In the genomic region with DNA sequence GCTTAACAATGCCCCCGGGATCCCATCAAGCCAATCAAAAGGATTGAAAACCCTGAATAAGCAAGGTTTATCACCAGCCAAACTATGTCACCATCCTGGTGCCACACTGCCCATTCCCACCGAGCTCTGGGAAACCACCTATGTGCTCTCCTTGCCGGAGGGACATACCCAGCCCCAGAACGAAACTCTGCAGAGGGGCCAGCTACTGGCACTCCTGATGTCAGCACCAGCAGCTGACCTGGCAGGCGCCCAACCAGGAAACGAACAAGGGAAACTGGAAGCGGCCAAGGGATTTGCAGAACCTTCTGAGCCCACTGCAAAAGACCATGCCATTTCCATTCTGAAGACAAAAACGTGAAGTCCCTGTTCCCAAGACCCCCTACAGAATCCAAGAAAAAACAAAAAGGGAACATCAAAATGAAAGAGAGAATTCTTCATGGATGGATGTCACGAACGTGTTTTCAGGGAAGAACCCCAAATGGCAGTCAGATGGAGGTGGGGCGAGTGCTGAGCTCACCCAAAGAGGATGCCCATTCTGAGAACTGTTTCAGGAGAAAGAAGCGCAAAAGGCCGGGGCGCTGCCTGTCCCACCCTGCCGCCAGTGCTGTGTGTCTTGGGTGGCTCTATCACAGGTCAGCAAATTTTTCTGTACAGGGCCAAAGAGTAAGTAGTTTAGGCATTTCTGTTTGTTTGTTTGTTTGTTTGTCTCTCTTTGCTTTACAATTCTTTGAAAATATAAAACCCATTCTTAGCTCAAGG, we compare ENCODE assay signal across 13 cellular contexts.
DNase-seq lines count a peak whose midpoint lies in the region; ATAC-seq, FAIRE-seq and TF ChIP-seq lines count a peak whose summit lies in the region.
"Had no signal": no experiment of that assay in that cellular context is flagged by ENCODE, and none has a peak within 500 bp of the region (broad histone marks: within the 10 kb centered on the region; RNA-seq: fewer than 3 reads in every experiment).

No MANE protein-coding gene starts in this region.

- no peak overlapping the region for H4K8ac ChIP-seq in neuronal stem cell (ENCODE audit: low read depth, low read length)

- H3K4me2 ChIP-seq in endothelial cell of umbilical vein (ENCODE audit: insufficient read depth, low read length) = no peak overlapping the region
- H3K4me2 ChIP-seq in neuronal stem cell (ENCODE audit: insufficient read depth, low read length, poor library complexity, severe bottlenecking) = no peak overlapping the region

- H2BK12ac ChIP-seq in neuronal stem cell (ENCODE audit: low read length) = no peak overlapping the region

- no peaks in the 10 kb centered on the region for H3K36me3 ChIP-seq in endothelial cell of umbilical vein (ENCODE audit: control insufficient read depth in 2 of 2, extremely low read depth in 1 of 2, insufficient read depth in 2 of 2, low read length in 2 of 2)
- H3K36me3 ChIP-seq in neuronal stem cell (replicated peaks in 1 of 2; ENCODE audit: control insufficient read depth in 2 of 2, insufficient read depth in 2 of 2, low read length in 2 of 2) = no peaks in the 10 kb centered on the region
- H3K36me3 ChIP-seq in upper lobe of left lung = no peaks in the 10 kb centered on the region
- no peaks in the 10 kb centered on the region for H3K36me3 ChIP-seq in WERI-Rb-1
- H3K36me3 ChIP-seq: gastroesophageal sphincter, Peyer's patch, prostate gland had no signal

- H2BK5ac ChIP-seq in neuronal stem cell (ENCODE audit: low read length) = no peak overlapping the region

- POLR2A ChIA-PET in endothelial cell of umbilical vein (lab: Charles Lee) = no interaction called here

- no peaks in the 10 kb centered on the region for H4K20me1 ChIP-seq in endothelial cell of umbilical vein (replicated peaks; ENCODE audit: control insufficient read depth, extremely low read depth, insufficient read depth, low read length)

- no peak overlapping the region for H2BK120ac ChIP-seq in neuronal stem cell (ENCODE audit: low read depth, low read length)

- H3K79me2 ChIP-seq in endothelial cell of umbilical vein (ENCODE audit: control insufficient read depth, insufficient read depth, low read length) = no peaks in the 10 kb centered on the region

- no peak for TF ChIP-seq POLR2A in endothelial cell of umbilical vein (IDR thresholded peaks at IDR 0.05; ENCODE audit: low read depth, low read length)
- TF ChIP-seq POLR2A in upper lobe of left lung (IDR thresholded peaks at IDR 0.05) = peak in 1 of 4 donors; percentile 10

- dilution Hi-C loops in endothelial cell of umbilical vein (cut with MboI; ENCODE audit: extremely low pct_ligation_motif_present, low sequenced_read_pairs) = no loop called here

- H3K9ac ChIP-seq in endothelial cell of umbilical vein (replicated peaks; ENCODE audit: extremely low read depth, insufficient read depth, low read length) = no peak overlapping the region
- H3K9ac ChIP-seq in neuronal stem cell (ENCODE audit: low read depth, low read length, poor library complexity) = no peak overlapping the region

- H4K91ac ChIP-seq in neuronal stem cell (ENCODE audit: low read depth, low read length, poor library complexity) = no peak overlapping the region

- BruUV-seq in endothelial cell of umbilical vein (replicated peaks; lab: Mats Ljungman, UMichigan) = no TSS peak

- no peaks in the 10 kb centered on the region for H3K9me3 ChIP-seq in endothelial cell of umbilical vein (replicated peaks; ENCODE audit: control insufficient read depth, insufficient read depth, low read length)
- H3K9me3 ChIP-seq in neuronal stem cell (replicated peaks in 1 of 2; ENCODE audit: control insufficient read depth in 2 of 2, insufficient read depth in 1 of 2, low read depth in 1 of 2, low read length in 2 of 2) = no peaks in the 10 kb centered on the region
- no peaks in the 10 kb centered on the region for H3K9me3 ChIP-seq in upper lobe of left lung
- H3K9me3 ChIP-seq in WERI-Rb-1 (ENCODE audit: severe bottlenecking) = peaks cover 2% of the 10 kb centered on the region
- H3K9me3 ChIP-seq: gastroesophageal sphincter, Peyer's patch, prostate gland had no signal

- ATAC-seq in upper lobe of left lung (ENCODE audit: low FRiP score in 2 of 2) (peak in 1 of 2 donors; percentile 45), HG03280 (IDR thresholded peaks at IDR 0.05; ENCODE audit: unreplicated experiment) (no peak)
- ATAC-seq: gastroesophageal sphincter had no signal

- H3K9me1 ChIP-seq in endothelial cell of umbilical vein (replicated peaks; ENCODE audit: control insufficient read depth, extremely low read depth, insufficient read depth, low read length) = no peaks in the 10 kb centered on the region

- no peak overlapping the region for H2BK15ac ChIP-seq in neuronal stem cell (ENCODE audit: low read length)

- no peak for FAIRE-seq in endothelial cell of umbilical vein (lab: Jason Lieb, UNC)

- no peak overlapping the region for H2AK5ac ChIP-seq in neuronal stem cell (ENCODE audit: low read depth, low read length)

- H3K27ac ChIP-seq in endothelial cell of umbilical vein (ENCODE audit: insufficient read depth, low read depth, low read length) = no peak overlapping the region
- H3K27ac ChIP-seq in neuronal stem cell (replicated peaks; ENCODE audit: low read length) = no peak overlapping the region
- peak overlapping the region; percentile 19 to 55 (median 45) for H3K27ac ChIP-seq in upper lobe of left lung
- no peak overlapping the region for H3K27ac ChIP-seq in WERI-Rb-1
- H3K27ac ChIP-seq: Peyer's patch, prostate gland, VCaP had no signal

- intact Hi-C loops in endothelial cell of umbilical vein (cut with micrococcal nuclease) = loop anchor here (1.0 kb wide), 1 partner anchor 17 kb away; no protein-coding TSS in a partner anchor

- no peaks in the 10 kb centered on the region for H3K27me3 ChIP-seq in endothelial cell of umbilical vein (ENCODE audit: control insufficient read depth in 2 of 2, insufficient read depth in 2 of 2, low read length in 2 of 2)
- H3K27me3 ChIP-seq in neuronal stem cell (ENCODE audit: control insufficient read depth in 3 of 3, insufficient read depth in 3 of 3, low read depth in 1 of 3, low read length in 3 of 3) = no peaks in the 10 kb centered on the region
- no peaks in the 10 kb centered on the region for H3K27me3 ChIP-seq in upper lobe of left lung
- no peaks in the 10 kb centered on the region for H3K27me3 ChIP-seq in WERI-Rb-1 (ENCODE audit: insufficient read depth, low read depth, severe bottlenecking)
- H3K27me3 ChIP-seq: gastroesophageal sphincter, Peyer's patch had no signal

- peak; percentile 35 for DNase-seq in NCI-H82 (lab: John Stamatoyannopoulos, UW)
- DNase-seq in NCI-H82 treated with DMSO at 0.1 percent for 48 hours (lab: John Stamatoyannopoulos, UW; ENCODE audit: unreplicated experiment) = no peak
- DNase-seq in endothelial cell of umbilical vein (ENCODE audit: low read depth, low spot score) = peak; percentile 66
- DNase-seq in neuronal stem cell (ENCODE audit: low spot score) = no peak
- DNase-seq in upper lobe of left lung = peak; percentile 52 to 56
- DNase-seq in NAMALWA (ENCODE audit: low spot score) = no peak
- no peak for DNase-seq in WERI-Rb-1
- DNase-seq: mesenchymal stem cell had no signal

- no peak overlapping the region for H3K14ac ChIP-seq in neuronal stem cell (ENCODE audit: low read length)

- WGBS in neuronal stem cell (ENCODE audit: extremely low coverage in 2 of 2, insufficient read length in 2 of 2, insufficient replicate concordance in 1 of 2), 2 donors = no CpG with 5 or more reads among the region's 15 CpGs
- 60 to 71% methylated on average over 14 to 15 of the region's 15 CpGs for WGBS in upper lobe of left lung, 2 donors

- H3K4me1 ChIP-seq in endothelial cell of umbilical vein (ENCODE audit: control insufficient read depth, extremely low read depth, insufficient read depth, low read length) (peaks cover 3% of the 10 kb centered on the region), neuronal stem cell (ENCODE audit: control insufficient read depth in 2 of 2, insufficient read depth in 1 of 2, low read depth in 1 of 2, low read length in 2 of 2) (peaks cover 0 to 4% of the 10 kb centered on the region in 2 donors), upper lobe of left lung (peaks cover 6 to 23% (median 12%) of the 10 kb centered on the region in 4 donors)
- H3K4me1 ChIP-seq: prostate gland had no signal

- CTCF ChIA-PET in endothelial cell of umbilical vein (lab: Charles Lee) = interaction anchor here (1.2 to 2.7 kb wide), 3 partner anchors 9 to 12 kb away, joined by 4 to 23 read pairs (median 5); no protein-coding TSS in a partner anchor

- H3K23ac ChIP-seq in neuronal stem cell (ENCODE audit: low read depth, low read length, poor library complexity) = no peak overlapping the region

- no peak overlapping the region for H3K4ac ChIP-seq in neuronal stem cell (ENCODE audit: low read length)

- TF ChIP-seq CTCF in endothelial cell of umbilical vein (IDR thresholded peaks at IDR 0.05; ENCODE audit: extremely low read depth in 1 of 2, insufficient read depth in 1 of 2, low read depth in 1 of 2, low read length in 2 of 2) (no peak), upper lobe of left lung (IDR thresholded peaks at IDR 0.05) (no peak), WERI-Rb-1 (IDR thresholded peaks at IDR 0.05; ENCODE audit: low read depth, low read length) (no peak)

- no peak overlapping the region for H2AFZ ChIP-seq in endothelial cell of umbilical vein (ENCODE audit: low read depth, low read length)
- peak overlapping the region; percentile 3 for H2AFZ ChIP-seq in neuronal stem cell (ENCODE audit: low read length)

- no peak for TF ChIP-seq EP300 in upper lobe of left lung (IDR thresholded peaks at IDR 0.05)

- no peaks in the 10 kb centered on the region for H3K79me1 ChIP-seq in neuronal stem cell (ENCODE audit: low read depth, low read length)

- H3K18ac ChIP-seq in neuronal stem cell (ENCODE audit: low read length) = no peak overlapping the region

- H3K4me3 ChIP-seq in endothelial cell of umbilical vein (replicated peaks in 1 of 3; ENCODE audit: insufficient read depth in 1 of 3, low read depth in 1 of 3, low read length in 3 of 3) (no peak overlapping the region), neuronal stem cell (ENCODE audit: low read length in 2 of 2) (no peak overlapping the region), upper lobe of left lung (peak overlapping the region in 1 of 4 donors; percentile 18), WERI-Rb-1 (ENCODE audit: low read depth, low read length) (no peak overlapping the region)
- H3K4me3 ChIP-seq: Peyer's patch, prostate gland had no signal

TF ChIP-seq in endothelial cell of umbilical vein, 7 proteins besides CTCF, POLR2A, EP300 and RAD21 (continues in another document):
- TF ChIP-seq, protein P1, sequence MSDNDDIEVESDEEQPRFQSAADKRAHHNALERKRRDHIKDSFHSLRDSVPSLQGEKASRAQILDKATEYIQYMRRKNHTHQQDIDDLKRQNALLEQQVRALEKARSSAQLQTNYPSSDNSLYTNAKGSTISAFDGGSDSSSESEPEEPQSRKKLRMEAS (IDR thresholded peaks at IDR 0.05; ENCODE audit: insufficient read depth, insufficient read length) = no peak
- TF ChIP-seq GATA2 (IDR thresholded peaks at IDR 0.05; ENCODE audit: insufficient read depth, insufficient read length, low read depth, low read length) (no peak), EZH2 (IDR thresholded peaks at IDR 0.05; ENCODE audit: borderline replicate concordance, low read depth, low read length, severe bottlenecking) (no peak), FOS (IDR thresholded peaks at IDR 0.05; ENCODE audit: borderline replicate concordance, insufficient read depth, low read length) (no peak), POLR2AphosphoS5 (IDR thresholded peaks at IDR 0.05; ENCODE audit: insufficient read depth, low read depth, low read length) (no peak)

Comparison
In these comparisons a context has a peak if more than half of its experiments do, and no peak if none do; other contexts are left out.
1. DNase-seq: peak in NCI-H82 (single experiment), endothelial cell of umbilical vein (single experiment) and upper lobe of left lung (2 of 2); none in NCI-H82 treated with DMSO at 0.1 percent for 48 hours (single experiment), neuronal stem cell (single experiment), NAMALWA (single experiment) and WERI-Rb-1 (single experiment).
2. H3K27ac ChIP-seq: peak in upper lobe of left lung (4 of 4); none in endothelial cell of umbilical vein (single experiment), neuronal stem cell (single experiment) and WERI-Rb-1 (single experiment).